ENCODE assay signal across 9 cellular contexts in the genomic region with DNA sequence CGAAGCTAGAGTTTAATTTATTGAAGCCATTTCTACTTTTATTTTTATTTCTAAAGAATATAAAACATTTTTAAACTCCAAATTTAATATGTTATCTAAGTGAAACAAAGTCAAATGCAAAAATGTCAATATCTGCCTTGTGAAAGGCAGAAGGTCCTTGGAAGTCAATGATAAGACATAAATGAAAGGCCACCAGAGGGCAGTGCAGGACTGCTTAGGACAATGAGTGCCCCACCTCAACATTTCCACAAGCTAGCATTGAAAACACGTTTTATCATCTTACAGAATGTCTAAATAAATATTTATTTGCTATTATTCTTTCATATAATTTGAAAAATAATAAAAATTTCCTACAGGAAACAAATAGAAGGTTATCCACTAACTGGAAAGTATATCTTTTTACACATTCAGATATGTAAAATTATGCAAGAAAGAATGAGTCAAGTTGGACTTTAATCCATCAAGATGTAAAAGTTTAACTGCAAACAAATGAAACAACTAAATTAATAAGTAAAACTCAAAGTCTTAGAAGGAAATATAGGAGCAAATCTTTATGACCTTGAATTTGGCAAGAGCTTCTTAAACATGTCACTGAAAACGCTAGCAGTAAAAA.
DNase-seq lines count a peak whose midpoint lies in the region; ATAC-seq and TF ChIP-seq lines count a peak whose summit lies in the region.
"Had no signal": no experiment of that assay in that cellular context is flagged by ENCODE, and none has a peak within 500 bp of the region (broad histone marks: within the 10 kb centered on the region; RNA-seq: fewer than 3 reads in every experiment).

No MANE protein-coding gene starts in this region.

- H3K4me2 ChIP-seq in Loucy (ENCODE audit: low read depth, low read length, poor library complexity, severe bottlenecking) = no peak overlapping the region

- H3K9ac ChIP-seq in Loucy (ENCODE audit: low read depth, low read length, poor library complexity, severe bottlenecking) = no peak overlapping the region

- TF ChIP-seq CTCF in Loucy (conservative IDR thresholded peaks at IDR 0.05; ENCODE audit: low read length) = peak; percentile 62
- TF ChIP-seq CTCF in body of pancreas (IDR thresholded peaks at IDR 0.05) = peak; percentile 57 to 90 (median 77)

- WGBS in body of pancreas, 2 donors = 27 to 28% methylated on average over 3 of the region's 3 CpGs

- no peaks in the 10 kb centered on the region for H3K9me2 ChIP-seq in Loucy (replicated peaks; ENCODE audit: low read depth, low read length)

- no peak overlapping the region for H2AFZ ChIP-seq in Loucy (ENCODE audit: low read length)

- intact Hi-C loops in body of pancreas (cut with DNase I) = no loop called here

- H3K9me3 ChIP-seq in Loucy (ENCODE audit: insufficient read depth, low read depth, low read length) (no peaks in the 10 kb centered on the region), SJCRH30 (replicated peaks) (no peaks in the 10 kb centered on the region), body of pancreas (no peaks in the 10 kb centered on the region)

- H3K79me2 ChIP-seq in Loucy (ENCODE audit: insufficient read depth, low read length) = no peaks in the 10 kb centered on the region

- H3K27me3 ChIP-seq in Loucy (ENCODE audit: insufficient read depth, low read length, poor library complexity, severe bottlenecking) (no peaks in the 10 kb centered on the region), SJCRH30 (no peaks in the 10 kb centered on the region), body of pancreas (no peaks in the 10 kb centered on the region)

- H3K4me3 ChIP-seq in Loucy (ENCODE audit: low read length, poor library complexity, severe bottlenecking) = no peak overlapping the region
- no peak overlapping the region for H3K4me3 ChIP-seq in SJCRH30
- no peak overlapping the region for H3K4me3 ChIP-seq in body of pancreas

- TF ChIP-seq POLR2A in body of pancreas (IDR thresholded peaks at IDR 0.05) = no peak

- H4K20me1 ChIP-seq in Loucy (ENCODE audit: insufficient read depth, low read length, poor library complexity, severe bottlenecking) = no peaks in the 10 kb centered on the region

- no peaks in the 10 kb centered on the region for H3F3A ChIP-seq in Loucy (ENCODE audit: low read depth)

- H3K4me1 ChIP-seq in Loucy (ENCODE audit: insufficient read depth, low read length, poor library complexity, severe bottlenecking) (no peaks in the 10 kb centered on the region), SJCRH30 (no peaks in the 10 kb centered on the region), body of pancreas (no peaks in the 10 kb centered on the region)

- H3K36me3 ChIP-seq in Loucy (ENCODE audit: insufficient read depth, low read length) = no peaks in the 10 kb centered on the region
- no peaks in the 10 kb centered on the region for H3K36me3 ChIP-seq in SJCRH30
- H3K36me3 ChIP-seq in body of pancreas (replicated peaks in 1 of 2; ENCODE audit: insufficient read depth in 1 of 2, low read depth in 2 of 2) = no peaks in the 10 kb centered on the region

- ATAC-seq in GM21381 (IDR thresholded peaks at IDR 0.05; ENCODE audit: unreplicated experiment) = peak; percentile 79
- ATAC-seq in body of pancreas = no peak

- DNase-seq in DMS 273 (lab: John Stamatoyannopoulos, UW; ENCODE audit: unreplicated experiment) (peak; percentile 84), SJCRH30 (peak; percentile 66 to 78), body of pancreas (peak; percentile 75 to 84 (median 80)), iPS-NIHi11 (ENCODE audit: low spot score) (peak; percentile 61), OCI-M2 (lab: John Stamatoyannopoulos, UW; ENCODE audit: unreplicated experiment) (no peak)
- peak; percentile 12 to 25 for DNase-seq in stimulated activated CD4-positive, alpha-beta T cell treated with anti-CD3 and anti-CD28 coated beads, Interleukin-15, amount 100 ng/mL, for 48 hours (ENCODE audit: low read depth in 2 of 2)
- DNase-seq: activated B cell treated with CpG ODN at 0.5 μM for 24 hours had no signal

- H3K27ac ChIP-seq in SJCRH30 (no peak overlapping the region), body of pancreas (no peak overlapping the region)
